Comparison of ENCODE assay signal across 17 cellular contexts in the genomic region with DNA sequence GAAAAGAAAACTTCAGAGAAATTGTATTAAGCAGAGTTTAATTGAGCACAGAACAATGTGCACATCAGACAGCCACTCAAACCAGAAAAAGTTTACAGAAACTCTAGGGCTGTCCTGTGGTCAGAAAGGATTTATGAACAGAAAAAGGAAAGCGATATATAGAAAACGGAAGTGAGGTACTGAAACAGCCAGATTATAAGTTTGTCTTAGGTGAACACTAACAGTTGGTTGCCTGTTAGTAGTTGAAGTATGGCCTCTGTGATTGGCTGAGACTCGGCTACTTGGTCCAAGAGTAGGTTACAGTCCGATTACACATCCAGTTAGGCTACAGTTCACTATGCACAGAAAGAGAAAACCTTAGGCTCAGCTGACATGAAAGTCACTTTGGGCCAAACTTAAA.
DNase-seq lines count a peak whose midpoint lies in the region; ATAC-seq and TF ChIP-seq lines count a peak whose summit lies in the region.
"Had no signal": no experiment of that assay in that cellular context is flagged by ENCODE, and none has a peak within 500 bp of the region (broad histone marks: within the 10 kb centered on the region; RNA-seq: fewer than 3 reads in every experiment).

No MANE protein-coding gene starts in this region.

- H3K4me1 ChIP-seq in MM.1S (ENCODE audit: low read length) = peaks cover 14% of the 10 kb centered on the region
- no peaks in the 10 kb centered on the region for H3K4me1 ChIP-seq in PC-9 (replicated peaks; ENCODE audit: insufficient read depth)

- H3K9me2 ChIP-seq in MM.1S (replicated peaks; ENCODE audit: insufficient read depth, low read length) = no peaks in the 10 kb centered on the region
- H3K9me2 ChIP-seq in PC-9 (ENCODE audit: insufficient read depth) = no peaks in the 10 kb centered on the region

- H3K27me3 ChIP-seq in MM.1S (replicated peaks; ENCODE audit: insufficient read depth, low read length) (no peaks in the 10 kb centered on the region), PC-9 (ENCODE audit: insufficient read depth, low read depth) (no peaks in the 10 kb centered on the region)

- CTCF ChIA-PET in PC-9 (lab: Charles Lee) = no interaction called here

- H3K36me3 ChIP-seq in MM.1S (replicated peaks; ENCODE audit: insufficient read depth, low read length) (no peaks in the 10 kb centered on the region), PC-9 (ENCODE audit: low read depth) (no peaks in the 10 kb centered on the region)

- no TSS peak for BruUV-seq in PC-9 (replicated peaks; lab: Mats Ljungman, UMichigan)

- no peak for ATAC-seq in GM21367 (IDR thresholded peaks at IDR 0.05; ENCODE audit: unreplicated experiment)
- ATAC-seq: CD8-positive, alpha-beta T cell had no signal

- H3K27ac ChIP-seq in MM.1S (ENCODE audit: low read length) (peak overlapping the region; percentile 30; the same call in 1 of the 2 replicates), PC-9 (no peak overlapping the region)
- H3K27ac ChIP-seq: 22Rv1, GM23248 had no signal

- no peaks in the 10 kb centered on the region for H4K20me1 ChIP-seq in MM.1S (ENCODE audit: insufficient read depth, low read length)
- no peaks in the 10 kb centered on the region for H4K20me1 ChIP-seq in PC-9 (ENCODE audit: insufficient read depth)

- H3K9me3 ChIP-seq in MM.1S (replicated peaks; ENCODE audit: insufficient read depth, low read length) = no peaks in the 10 kb centered on the region
- H3K9me3 ChIP-seq in PC-9 (ENCODE audit: insufficient read depth, low read depth) = 0 out of 2 replicates have a peak, but pooled peaks cover 4% of the 10 kb centered on the region

- intact Hi-C loops in PC-9 (cut with micrococcal nuclease; ENCODE audit: unreplicated experiment) = no loop called here

- in situ Hi-C loops in G401 (cut with HindIII; ENCODE audit: low sequenced_read_pairs) = no loop called here

- TF ChIP-seq CTCF in MM.1S (IDR thresholded peaks at IDR 0.05; ENCODE audit: low read length) = no peak
- TF ChIP-seq CTCF in PC-9 (conservative IDR thresholded peaks at IDR 0.05) = no peak

- no peak overlapping the region for H3K9ac ChIP-seq in MM.1S (ENCODE audit: low read length)
- H3K9ac ChIP-seq: GM23248 had no signal

- POLR2A ChIA-PET in PC-9 (lab: Charles Lee; ENCODE audit: unreplicated experiment) = no interaction called here

- H3K4me2 ChIP-seq in MM.1S (ENCODE audit: low read depth, low read length) (peak overlapping the region; percentile 44), PC-9 (no peak overlapping the region)

- H2AFZ ChIP-seq in MM.1S (ENCODE audit: low read length) (peak overlapping the region; percentile 25; the same call in 1 of the 2 replicates), PC-9 (0 out of 2 replicates have a peak overlapping the region, but pooled peaks have one; percentile 12)
- H2AFZ ChIP-seq: GM23248 had no signal

- peaks cover 4% of the 10 kb centered on the region for H3F3A ChIP-seq in MM.1S (ENCODE audit: insufficient read depth, low read length)
- H3F3A ChIP-seq in PC-9 (ENCODE audit: insufficient read depth, low read depth) = no peaks in the 10 kb centered on the region

- DNase-seq in NOMO-1 treated with DMSO at 0.1 percent for 48 hours (lab: John Stamatoyannopoulos, UW; ENCODE audit: unreplicated experiment) (peak; percentile 12), NOMO-1 treated with dmso at 0.1 percent for 144 hours (lab: John Stamatoyannopoulos, UW; ENCODE audit: unreplicated experiment) (no peak), MM.1S (peak; percentile 88), PC-9 (no peak), G401 (ENCODE audit: low spot score) (no peak)
- no peak for DNase-seq in stimulated activated naive CD4-positive, alpha-beta T cell treated with Interleukin-2 at 50 U/mL for 16 hours (lab: John Stamatoyannopoulos, UW)
- DNase-seq: CD8-positive, alpha-beta T cell; COR-L47; DMS153; DMS79 treated with DMSO at 0.1 percent for 48 hours; EL; GDM1; GM23248; H7; IMR-90 had no signal

- H3K79me2 ChIP-seq in MM.1S (ENCODE audit: low read length) (no peaks in the 10 kb centered on the region), PC-9 (ENCODE audit: low read depth) (no peaks in the 10 kb centered on the region)

- peak overlapping the region; percentile 3; the same call in 1 of the 2 replicates for H3K4me3 ChIP-seq in MM.1S (ENCODE audit: low read length)
- no peak overlapping the region for H3K4me3 ChIP-seq in PC-9
- H3K4me3 ChIP-seq: GM23248 had no signal

Comparison
In these comparisons a context has a peak if more than half of its experiments do, and no peak if none do; other contexts are left out.
1. DNase-seq: peak in NOMO-1 treated with DMSO at 0.1 percent for 48 hours (single experiment) and MM.1S (single experiment); none in NOMO-1 treated with dmso at 0.1 percent for 144 hours (single experiment), PC-9 (0 of 2), G401 (single experiment) and stimulated activated naive CD4-positive, alpha-beta T cell treated with Interleukin-2 at 50 U/mL for 16 hours (single experiment).